In the genomic region with DNA sequence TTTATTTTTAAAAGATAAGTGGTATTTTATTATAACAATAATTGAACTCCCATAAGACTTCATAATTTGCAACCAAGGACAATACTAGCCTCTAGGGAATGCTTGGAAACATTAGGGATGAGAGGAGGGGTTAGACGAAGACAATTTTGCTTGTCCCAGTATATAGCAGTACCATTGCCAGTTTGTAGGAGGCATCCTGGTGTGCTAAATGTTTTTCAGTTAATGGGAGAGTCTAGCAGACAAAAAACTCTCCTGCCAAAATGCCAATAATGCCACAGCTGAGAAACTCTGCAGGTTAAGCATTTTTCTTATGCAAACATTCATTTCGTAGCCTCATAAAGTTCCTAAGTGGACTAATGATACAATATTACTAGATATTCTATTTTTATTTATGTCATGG, we compare ENCODE assay signal across 16 cellular contexts. TPM values are rescaled to one million over a fixed set of nuclear protein-coding genes. Genes with fewer than 3 reads are reported as not detected.
DNase-seq lines count a peak whose midpoint lies in the region; ATAC-seq and TF ChIP-seq lines count a peak whose summit lies in the region.
"Had no signal": no experiment of that assay in that cellular context is flagged by ENCODE, and none has a peak within 500 bp of the region (broad histone marks: within the 10 kb centered on the region; RNA-seq: fewer than 3 reads in every experiment).

No MANE protein-coding gene starts in this region.

- peaks cover 14% of the 10 kb centered on the region for H3K4me1 ChIP-seq in A673 (ENCODE audit: insufficient read depth, low read length, poor library complexity, severe bottlenecking)
- H3K4me1 ChIP-seq: Caco-2, HAP-1 had no signal

- CTCF ChIA-PET in A673 (lab: Charles Lee) (no interaction called here), WTC11 (lab: Charles Lee) (no interaction called here)

- no peaks in the 10 kb centered on the region for H3K36me3 ChIP-seq in A673 (ENCODE audit: insufficient read depth, low read length, poor library complexity, severe bottlenecking)
- H3K36me3 ChIP-seq: HAP-1 had no signal

- peak; percentile 70 for ATAC-seq in WTC11
- ATAC-seq: A549 had no signal

- peak; percentile 32 for DNase-seq in A673 (ENCODE audit: low spot score)
- peak; percentile 92 for DNase-seq in NCI-H446 treated with DMSO at 0.1 percent for 48 hours (lab: John Stamatoyannopoulos, UW)
- no peak for DNase-seq in WTC11 (ENCODE audit: low spot score)
- no peak for DNase-seq in COLO829 (ENCODE audit: low spot score)
- DNase-seq in stimulated activated CD4-positive, alpha-beta T cell treated with anti-CD3 and anti-CD28 coated beads, Interleukin-15, amount 100 ng/mL, for 24 hours: no peak
- DNase-seq in coronary artery (ENCODE audit: low spot score): no peak
- DNase-seq: 8988T; C1 segment of cervical spinal cord; Caco-2; CD4-positive, alpha-beta memory T cell; DMS153; DND-41; GOT3; HFFc6 had no signal

- H3K4me1 Mint-ChIP-seq in WTC11: peaks cover 8% of the 10 kb centered on the region
- H3K4me1 Mint-ChIP-seq: CD4-positive, alpha-beta memory T cell had no signal

- 0 out of 2 replicates have a peak, but pooled peaks cover 3% of the 10 kb centered on the region for H3K9me3 Mint-ChIP-seq in WTC11
- H3K9me3 Mint-ChIP-seq: HFFc6 had no signal

- no peaks in the 10 kb centered on the region for H3K9me3 ChIP-seq in A673 (ENCODE audit: low read depth, low read length, poor library complexity, severe bottlenecking)
- H3K9me3 ChIP-seq: A549, Caco-2, HAP-1 had no signal

- no peak for TF ChIP-seq CTCF in A673 (conservative IDR thresholded peaks at IDR 0.05; ENCODE audit: low read depth, low read length)
- TF ChIP-seq CTCF in WTC11 (IDR thresholded peaks at IDR 0.05): no peak
- no peak for TF ChIP-seq CTCF in coronary artery (IDR thresholded peaks at IDR 0.05)

- no peak overlapping the region for H3K4me3 Mint-ChIP-seq in WTC11
- H3K4me3 Mint-ChIP-seq: CD4-positive, alpha-beta memory T cell; HFFc6 had no signal

- no peak overlapping the region for H3K27ac Mint-ChIP-seq in WTC11
- H3K27ac Mint-ChIP-seq: CD4-positive, alpha-beta memory T cell; HFFc6 had no signal

- no TSS peak for BruUV-seq in A673 (replicated peaks; lab: Mats Ljungman, UMichigan)

- no peaks in the 10 kb centered on the region for H3K27me3 Mint-ChIP-seq in WTC11 (ENCODE audit: low read depth)
- H3K27me3 Mint-ChIP-seq: CD4-positive, alpha-beta memory T cell had no signal

- intact Hi-C loops in A673 (cut with micrococcal nuclease; ENCODE audit: unreplicated experiment): no loop called here

- no peaks in the 10 kb centered on the region for H3K36me3 Mint-ChIP-seq in WTC11
- H3K36me3 Mint-ChIP-seq: CD4-positive, alpha-beta memory T cell had no signal

- no peak overlapping the region for H3K27ac ChIP-seq in A673 (ENCODE audit: low read depth, low read length, poor library complexity, severe bottlenecking)
- no peak overlapping the region for H3K27ac ChIP-seq in coronary artery
- H3K27ac ChIP-seq: A549 had no signal

- POLR2A ChIA-PET in A673 (lab: Charles Lee; ENCODE audit: low non-redundant PET) (no interaction called here), WTC11 (lab: Charles Lee) (no interaction called here)

- H3K27me3 ChIP-seq in A673 (replicated peaks; ENCODE audit: insufficient read depth, low read depth, low read length, poor library complexity): no peaks in the 10 kb centered on the region

- H3K4me3 ChIP-seq in A673 (ENCODE audit: low read depth, low read length, poor library complexity, severe bottlenecking) (no peak overlapping the region), coronary artery (no peak overlapping the region)
- H3K4me3 ChIP-seq: A549, HAP-1 had no signal

TF ChIP-seq in WTC11, 78 proteins besides CTCF, POLR2A, EP300 and RAD21:
- TF ChIP-seq ARID4B (CRISPR knock-in tag; IDR thresholded peaks at IDR 0.05; ENCODE audit: borderline replicate concordance) (no peak), ZNF281 (CRISPR knock-in tag; IDR thresholded peaks at IDR 0.05) (no peak), TEAD1 (CRISPR knock-in tag; IDR thresholded peaks at IDR 0.05) (no peak), ZNF232 (CRISPR knock-in tag; IDR thresholded peaks at IDR 0.05) (no peak), SMAD4 (CRISPR knock-in tag; IDR thresholded peaks at IDR 0.05) (no peak)

RNA-seq across cellular contexts. Expression of gene RASSF9, which starts 38.1 kb away (rescaled TPM):
- total RNA-seq in A673 (2021) (0.09 and 0.19 TPM in 2 replicates), WTC11 (2021) (0.25 to 0.33 TPM (median 0.30 TPM) in 3 replicates)
- total RNA-seq: CD4-positive, alpha-beta memory T cell had no signal

Comparison
In these comparisons a context has a peak if more than half of its experiments do, and no peak if none do; other contexts are left out.
1. DNase-seq: peak in A673 (single experiment) and NCI-H446 treated with DMSO at 0.1 percent for 48 hours (single experiment); none in WTC11 (single experiment), COLO829 (single experiment), stimulated activated CD4-positive, alpha-beta T cell treated with anti-CD3 and anti-CD28 coated beads, Interleukin-15, amount 100 ng/mL, for 24 hours (single experiment) and coronary artery (single experiment).